In the genomic region with DNA sequence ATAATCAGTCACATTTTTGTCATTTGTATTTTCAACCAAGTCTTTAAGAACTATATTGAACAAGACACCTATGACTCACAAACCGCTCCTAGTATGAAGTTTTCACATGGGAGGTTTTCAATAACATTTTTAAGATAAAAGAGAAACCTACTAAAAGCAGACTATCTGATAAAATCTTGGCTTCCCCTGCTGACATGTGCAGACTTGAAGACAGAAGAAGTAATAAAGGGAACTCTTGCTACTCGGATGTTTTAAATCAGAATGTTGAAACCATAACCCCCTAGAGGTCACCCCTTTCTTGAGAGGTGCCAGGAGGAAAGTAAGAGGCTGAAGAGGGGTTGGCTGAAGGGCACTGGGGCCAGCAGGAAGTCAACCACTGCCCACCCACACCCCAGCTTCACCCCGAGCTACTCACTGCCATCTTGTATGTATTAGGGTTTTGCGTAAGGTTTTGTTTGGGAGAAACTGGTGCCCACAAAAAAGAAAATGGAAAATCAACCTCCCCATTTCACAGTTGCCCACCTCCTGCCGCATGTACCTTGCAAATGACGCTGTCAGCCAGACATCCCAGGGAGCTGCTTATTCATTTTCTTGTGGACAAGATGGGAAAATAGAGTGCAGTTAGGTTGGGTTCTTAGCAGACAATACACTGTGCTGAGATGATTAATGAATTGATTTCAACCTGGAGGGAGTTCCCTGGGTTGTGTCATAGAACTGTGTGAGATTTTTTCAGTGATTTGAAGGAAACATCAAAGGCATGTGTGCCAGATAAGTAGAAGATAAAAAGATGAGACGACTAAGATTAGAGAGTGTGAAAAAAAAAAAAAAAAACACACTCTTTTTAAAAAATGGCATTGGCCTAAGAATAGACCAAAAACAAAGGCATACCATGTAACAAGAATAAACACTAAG, we compare ENCODE assay signal across 10 cellular contexts.
DNase-seq lines count a peak whose midpoint lies in the region; ATAC-seq, FAIRE-seq and TF ChIP-seq lines count a peak whose summit lies in the region.
"Had no signal": no experiment of that assay in that cellular context is flagged by ENCODE, and none has a peak within 500 bp of the region (broad histone marks: within the 10 kb centered on the region; RNA-seq: fewer than 3 reads in every experiment).

No MANE protein-coding gene starts in this region.

- H3K4me3 ChIP-seq in K562 (no peak overlapping the region), skeletal muscle cell (ENCODE audit: low read depth, low read length) (no peak overlapping the region), coronary artery (no peak overlapping the region)

- H3K9ac ChIP-seq in K562 (ENCODE audit: insufficient read depth in 1 of 2, low read depth in 2 of 2, low read length in 2 of 2) = no peak overlapping the region

- CTCF ChIA-PET in K562 (lab: Yijun Ruan, JAX; ENCODE audit: low intra/inter-chr PET ratio) = no interaction called here

- TF ChIP-seq POLR2A in K562 (conservative IDR thresholded peaks at IDR 0.05) = no peak

- H3K9me3 ChIP-seq in K562 (replicated peaks; ENCODE audit: control insufficient read depth, insufficient read depth, low read depth, low read length) = no peaks in the 10 kb centered on the region

- H4K20me1 ChIP-seq in K562 (replicated peaks; ENCODE audit: control insufficient read depth, insufficient read depth, low read length) = no peaks in the 10 kb centered on the region

- ATAC-seq in K562 (no peak), HG02852 (IDR thresholded peaks at IDR 0.05; ENCODE audit: unreplicated experiment) (no peak), GM19455 (IDR thresholded peaks at IDR 0.05; ENCODE audit: unreplicated experiment) (no peak)

- no peak for TF ChIP-seq CTCF in K562 (IDR thresholded peaks at IDR 0.05 in 2 of 3, conservative IDR thresholded peaks at IDR 0.05 in 1 of 3; ENCODE audit: insufficient read depth in 2 of 3, low read depth in 1 of 3, low read length in 3 of 3)
- TF ChIP-seq CTCF in coronary artery (IDR thresholded peaks at IDR 0.05) = no peak

- H3K27me3 ChIP-seq in K562 (ENCODE audit: control insufficient read depth in 2 of 2, insufficient read depth in 2 of 2, low read length in 2 of 2) = peaks cover 0 to 6% of the 10 kb centered on the region in 2 experiments; a peak in 1 of 5 replicates

- in situ Hi-C loops in K562 (cut with MboI) = no loop called here

- H3K27ac ChIP-seq in K562 (ENCODE audit: extremely low read depth, low read depth, low read length) (peak overlapping the region; percentile 15; the same call in 1 of the 3 replicates), coronary artery (no peak overlapping the region)

- WGBS in K562 (ENCODE audit: insufficient coverage, low coverage, missing lambda C conversion rate) = 26% methylated on average over 7 of the region's 7 CpGs

- H3K79me2 ChIP-seq in K562 (ENCODE audit: control insufficient read depth, insufficient read depth, low read length) = no peaks in the 10 kb centered on the region

- no peaks in the 10 kb centered on the region for H3K9me1 ChIP-seq in K562 (ENCODE audit: control insufficient read depth, insufficient read depth, low read length)

- BruUV-seq in K562 (replicated peaks; lab: Mats Ljungman, UMichigan) = no TSS peak

- no peak overlapping the region for H3K4me2 ChIP-seq in K562 (ENCODE audit: insufficient read depth, low read length)

- H3K4me1 ChIP-seq in K562 (replicated peaks in 1 of 2; ENCODE audit: control insufficient read depth in 2 of 2, insufficient read depth in 2 of 2, low read length in 2 of 2) = peaks cover 4 to 22% of the 10 kb centered on the region in 2 experiments

- no peaks in the 10 kb centered on the region for H3K36me3 ChIP-seq in K562 (ENCODE audit: control insufficient read depth, insufficient read depth, low read length)

- no peak for TF ChIP-seq RAD21 in K562 (CRISPR knock-in tag; conservative IDR thresholded peaks at IDR 0.05 in 1 of 2, IDR thresholded peaks at IDR 0.05 in 1 of 2)

- TF ChIP-seq EP300 in K562 (IDR thresholded peaks at IDR 0.05; ENCODE audit: low read length) = no peak

- FAIRE-seq in K562 (lab: Jason Lieb, UNC) = no peak
- FAIRE-seq: colon had no signal

- POLR2A ChIA-PET in K562 (lab: Yijun Ruan, JAX) = no interaction called here

- intact Hi-C loops in K562 (cut with micrococcal nuclease) = no loop called here

- no peak overlapping the region for H2AFZ ChIP-seq in K562 (ENCODE audit: low read depth, low read length)

- peak; percentile 22 for DNase-seq in H4 (ENCODE audit: low spot score)
- peak; percentile 16 for DNase-seq in T-helper 9 cell
- no peak for DNase-seq in K562 (ENCODE audit: extremely low read depth in 1 of 4, low spot score in 3 of 4)
- DNase-seq in skeletal muscle cell (ENCODE audit: low read depth) = peak; percentile 46
- no peak for DNase-seq in NCI-H82 (lab: John Stamatoyannopoulos, UW)
- no peak for DNase-seq in coronary artery (ENCODE audit: low spot score)
- DNase-seq: posterior cingulate gyrus had no signal

TF ChIP-seq in K562, 482 proteins besides CTCF, POLR2A, EP300 and RAD21 (continues in another document):
- no peak for TF ChIP-seq KLF6 (CRISPR knock-in tag; IDR thresholded peaks at IDR 0.05; ENCODE audit: borderline replicate concordance)
- no peak for TF ChIP-seq YY1 (IDR thresholded peaks at IDR 0.05; ENCODE audit: borderline replicate concordance in 1 of 3, control insufficient read depth in 1 of 3, extremely low read depth in 1 of 3, insufficient read depth in 3 of 3, insufficient read length in 1 of 3, insufficient replicate concordance in 2 of 3, low read depth in 1 of 3, low read length in 2 of 3)
- no peak for TF ChIP-seq ZNF224 (CRISPR knock-in tag; IDR thresholded peaks at IDR 0.05)
- TF ChIP-seq HNRNPLL (IDR thresholded peaks at IDR 0.05; ENCODE audit: low read depth, low read length, poor library complexity, severe bottlenecking) = no peak
- TF ChIP-seq FIP1L1 (IDR thresholded peaks at IDR 0.05; ENCODE audit: low read depth, low read length, poor library complexity, severe bottlenecking) = no peak
- TF ChIP-seq, protein P1, sequence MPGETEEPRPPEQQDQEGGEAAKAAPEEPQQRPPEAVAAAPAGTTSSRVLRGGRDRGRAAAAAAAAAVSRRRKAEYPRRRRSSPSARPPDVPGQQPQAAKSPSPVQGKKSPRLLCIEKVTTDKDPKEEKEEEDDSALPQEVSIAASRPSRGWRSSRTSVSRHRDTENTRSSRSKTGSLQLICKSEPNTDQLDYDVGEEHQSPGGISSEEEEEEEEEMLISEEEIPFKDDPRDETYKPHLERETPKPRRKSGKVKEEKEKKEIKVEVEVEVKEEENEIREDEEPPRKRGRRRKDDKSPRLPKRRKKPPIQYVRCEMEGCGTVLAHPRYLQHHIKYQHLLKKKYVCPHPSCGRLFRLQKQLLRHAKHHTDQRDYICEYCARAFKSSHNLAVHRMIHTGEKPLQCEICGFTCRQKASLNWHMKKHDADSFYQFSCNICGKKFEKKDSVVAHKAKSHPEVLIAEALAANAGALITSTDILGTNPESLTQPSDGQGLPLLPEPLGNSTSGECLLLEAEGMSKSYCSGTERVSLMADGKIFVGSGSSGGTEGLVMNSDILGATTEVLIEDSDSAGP (CRISPR knock-in tag; IDR thresholded peaks at IDR 0.05) = no peak
- TF ChIP-seq, protein P2, sequence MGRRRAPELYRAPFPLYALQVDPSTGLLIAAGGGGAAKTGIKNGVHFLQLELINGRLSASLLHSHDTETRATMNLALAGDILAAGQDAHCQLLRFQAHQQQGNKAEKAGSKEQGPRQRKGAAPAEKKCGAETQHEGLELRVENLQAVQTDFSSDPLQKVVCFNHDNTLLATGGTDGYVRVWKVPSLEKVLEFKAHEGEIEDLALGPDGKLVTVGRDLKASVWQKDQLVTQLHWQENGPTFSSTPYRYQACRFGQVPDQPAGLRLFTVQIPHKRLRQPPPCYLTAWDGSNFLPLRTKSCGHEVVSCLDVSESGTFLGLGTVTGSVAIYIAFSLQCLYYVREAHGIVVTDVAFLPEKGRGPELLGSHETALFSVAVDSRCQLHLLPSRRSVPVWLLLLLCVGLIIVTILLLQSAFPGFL (CRISPR knock-in tag; IDR thresholded peaks at IDR 0.05) = no peak
- TF ChIP-seq EHMT2 (IDR thresholded peaks at IDR 0.05) = no peak
- no peak for TF ChIP-seq SMAD3 (CRISPR knock-in tag; conservative IDR thresholded peaks at IDR 0.05)
- TF ChIP-seq GTF2E2 (tag; IDR thresholded peaks at IDR 0.05) = peak; percentile 52; the same call in 1 of the 2 replicates
- TF ChIP-seq L3MBTL2 (IDR thresholded peaks at IDR 0.05) = 0 out of 2 replicates have a peak, but pooled peaks have one; percentile 31
- no peak for TF ChIP-seq PHF20 (IDR thresholded peaks at IDR 0.05; ENCODE audit: partially characterized antibody)
- TF ChIP-seq, protein P3, sequence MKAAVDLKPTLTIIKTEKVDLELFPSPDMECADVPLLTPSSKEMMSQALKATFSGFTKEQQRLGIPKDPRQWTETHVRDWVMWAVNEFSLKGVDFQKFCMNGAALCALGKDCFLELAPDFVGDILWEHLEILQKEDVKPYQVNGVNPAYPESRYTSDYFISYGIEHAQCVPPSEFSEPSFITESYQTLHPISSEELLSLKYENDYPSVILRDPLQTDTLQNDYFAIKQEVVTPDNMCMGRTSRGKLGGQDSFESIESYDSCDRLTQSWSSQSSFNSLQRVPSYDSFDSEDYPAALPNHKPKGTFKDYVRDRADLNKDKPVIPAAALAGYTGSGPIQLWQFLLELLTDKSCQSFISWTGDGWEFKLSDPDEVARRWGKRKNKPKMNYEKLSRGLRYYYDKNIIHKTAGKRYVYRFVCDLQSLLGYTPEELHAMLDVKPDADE (conservative IDR thresholded peaks at IDR 0.05; ENCODE audit: control insufficient read depth, low read depth, low read length) = no peak
- no peak for TF ChIP-seq SRSF9 (IDR thresholded peaks at IDR 0.05; ENCODE audit: borderline replicate concordance, low read depth, low read length)
- TF ChIP-seq, protein P4, sequence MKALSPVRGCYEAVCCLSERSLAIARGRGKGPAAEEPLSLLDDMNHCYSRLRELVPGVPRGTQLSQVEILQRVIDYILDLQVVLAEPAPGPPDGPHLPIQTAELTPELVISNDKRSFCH (CRISPR knock-in tag; IDR thresholded peaks at IDR 0.05) = no peak
- TF ChIP-seq, protein P4 (tag; IDR thresholded peaks at IDR 0.05) = no peak
- peak; percentile 21 for TF ChIP-seq MEIS2 (IDR thresholded peaks at IDR 0.05; ENCODE audit: partially characterized antibody)

Comparison
In these comparisons a context has a peak if more than half of its experiments do, and no peak if none do; other contexts are left out.
1. DNase-seq: peak in H4 (single experiment), T-helper 9 cell (single experiment) and skeletal muscle cell (single experiment); none in K562 (0 of 4), NCI-H82 (single experiment) and coronary artery (single experiment).